11 cellular contexts compared by ENCODE assay signal in the genomic region with DNA sequence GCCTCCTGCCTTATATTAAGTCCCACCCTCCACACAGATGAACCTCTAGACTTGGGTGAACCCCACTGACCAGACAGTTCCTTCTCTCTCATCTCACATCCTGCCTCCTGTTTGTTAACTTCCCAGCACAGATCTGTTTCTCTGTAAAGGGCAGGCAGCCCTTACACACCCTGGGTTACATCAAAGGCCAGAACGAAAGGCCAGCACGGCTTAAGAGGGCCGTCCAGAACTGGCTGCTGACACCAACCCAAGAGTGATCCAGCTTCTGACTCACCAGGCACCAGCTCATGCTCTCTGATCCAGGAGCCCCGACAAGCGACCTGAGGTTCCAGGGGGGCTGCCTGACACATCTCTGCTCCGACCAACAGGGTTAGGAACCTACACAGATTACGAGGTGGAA.
DNase-seq lines count a peak whose midpoint lies in the region; ATAC-seq and TF ChIP-seq lines count a peak whose summit lies in the region.
"Had no signal": no experiment of that assay in that cellular context is flagged by ENCODE, and none has a peak within 500 bp of the region (broad histone marks: within the 10 kb centered on the region; RNA-seq: fewer than 3 reads in every experiment).

No MANE protein-coding gene starts in this region.

- no peak overlapping the region for H3K4me3 ChIP-seq in MG63
- peak overlapping the region; percentile 29 for H3K4me3 ChIP-seq in fibroblast of mammary gland (ENCODE audit: control insufficient read depth, low read depth, low read length)
- peak overlapping the region in 1 of 2 donors; percentile 15 for H3K4me3 ChIP-seq in muscle layer of colon (ENCODE audit: low read depth in 1 of 2, low read length in 2 of 2)
- no peak overlapping the region for H3K4me3 ChIP-seq in transverse colon

- H3K9ac ChIP-seq in muscle layer of colon (ENCODE audit: low read length) = peak overlapping the region; percentile 22

- no peak overlapping the region for H3K27ac Mint-ChIP-seq in activated naive CD4-positive, alpha-beta T cell treated with anti-CD3 and anti-CD28 coated beads, Interleukin-2, amount 50 U/mL, for 72 hours
- H3K27ac Mint-ChIP-seq: T-helper 1 cell treated with Interleukin-12 subunit alpha and Interleukin-12 subunit beta and Interleukin-4 antibody, amounts not matched to agents 30 μg/mL and 1 μg/mL, for 36 hours had no signal

- H3K27me3 ChIP-seq in MG63 (no peaks in the 10 kb centered on the region), muscle layer of colon (ENCODE audit: control insufficient read depth in 1 of 2, insufficient read depth in 2 of 2, low read length in 2 of 2) (no peaks in the 10 kb centered on the region), transverse colon (no peaks in the 10 kb centered on the region)

- peaks cover 10% of the 10 kb centered on the region for H3K36me3 ChIP-seq in MG63
- H3K36me3 ChIP-seq in muscle layer of colon (ENCODE audit: insufficient read depth, low read length) = no peaks in the 10 kb centered on the region
- no peaks in the 10 kb centered on the region for H3K36me3 ChIP-seq in transverse colon

- 33 to 63% methylated on average over 2 to 7 of the region's 7 CpGs for WGBS in transverse colon (ENCODE audit: low coverage in 1 of 2), 2 donors

- TF ChIP-seq POLR2A in transverse colon (IDR thresholded peaks at IDR 0.05) = no peak

- in situ Hi-C loops in transverse colon (cut with MboI; ENCODE audit: low pct_ligation_motif_present in 1 of 4, low pct_unique_long_range_greater_than_20kb in 1 of 4, low sequenced_read_pairs in 3 of 4) = no loop called here

- TF ChIP-seq CTCF in fibroblast of mammary gland (conservative IDR thresholded peaks at IDR 0.05; ENCODE audit: control insufficient read depth, insufficient read depth, low read depth, low read length) (no peak), transverse colon (IDR thresholded peaks at IDR 0.05) (no peak)

- intact Hi-C loops in transverse colon (cut with DNase I; ENCODE audit: low total_unique reads) = no loop called here

- H3K27ac ChIP-seq in muscle layer of colon (ENCODE audit: low read depth, low read length) = peak overlapping the region; percentile 92
- H3K27ac ChIP-seq in transverse colon = peak overlapping the region; percentile 80 to 88 (median 84)

- no peak for TF ChIP-seq EP300 in transverse colon (IDR thresholded peaks at IDR 0.05; ENCODE audit: low read depth)

- H3K36me3 Mint-ChIP-seq in activated naive CD4-positive, alpha-beta T cell treated with anti-CD3 and anti-CD28 coated beads, Interleukin-2, amount 50 U/mL, for 72 hours = no peaks in the 10 kb centered on the region

- DNase-seq in MG63 (peak; percentile 86), fibroblast of mammary gland (ENCODE audit: low read depth) (peak; percentile 95), transverse colon (peak; percentile 55), NCI-H345 treated with DMSO at 0.1 percent for 48 hours (lab: John Stamatoyannopoulos, UW; ENCODE audit: unreplicated experiment) (no peak), NCI-H1694 treated with DMSO at 0.1 percent for 48 hours (lab: John Stamatoyannopoulos, UW) (no peak)
- DNase-seq in activated naive CD4-positive, alpha-beta T cell treated with anti-CD3 and anti-CD28 coated beads, Interleukin-2, amount 50 U/mL, for 72 hours (ENCODE audit: low spot score in 2 of 2) = no peak
- DNase-seq: foreskin melanocyte, NCI-H2029 had no signal

- no peak for ATAC-seq in GM18520 (IDR thresholded peaks at IDR 0.05; ENCODE audit: unreplicated experiment)
- ATAC-seq in activated naive CD4-positive, alpha-beta T cell treated with anti-CD3 and anti-CD28 coated beads, Interleukin-2, amount 50 U/mL, for 72 hours = no peak

- no peaks in the 10 kb centered on the region for H3K9me3 ChIP-seq in MG63
- H3K9me3 ChIP-seq in muscle layer of colon (ENCODE audit: low read length) = no peaks in the 10 kb centered on the region
- no peaks in the 10 kb centered on the region for H3K9me3 ChIP-seq in transverse colon

- H3K9me3 Mint-ChIP-seq in activated naive CD4-positive, alpha-beta T cell treated with anti-CD3 and anti-CD28 coated beads, Interleukin-2, amount 50 U/mL, for 72 hours = peaks cover 5 to 6% of the 10 kb centered on the region in 2 donors

- H3K4me1 ChIP-seq in muscle layer of colon (ENCODE audit: insufficient read depth, low read length) = peaks cover 58% of the 10 kb centered on the region
- peaks cover 13 to 30% (median 16%) of the 10 kb centered on the region in 4 donors for H3K4me1 ChIP-seq in transverse colon

Comparison
In these comparisons a context has a peak if more than half of its experiments do, and no peak if none do; other contexts are left out.
1. DNase-seq: peak in MG63 (single experiment), fibroblast of mammary gland (single experiment) and transverse colon (single experiment); none in NCI-H345 treated with DMSO at 0.1 percent for 48 hours (single experiment), NCI-H1694 treated with DMSO at 0.1 percent for 48 hours (single experiment) and activated naive CD4-positive, alpha-beta T cell treated with anti-CD3 and anti-CD28 coated beads, Interleukin-2, amount 50 U/mL, for 72 hours (0 of 2).